Comparison of ENCODE assay signal across 11 cellular contexts in the genomic region with DNA sequence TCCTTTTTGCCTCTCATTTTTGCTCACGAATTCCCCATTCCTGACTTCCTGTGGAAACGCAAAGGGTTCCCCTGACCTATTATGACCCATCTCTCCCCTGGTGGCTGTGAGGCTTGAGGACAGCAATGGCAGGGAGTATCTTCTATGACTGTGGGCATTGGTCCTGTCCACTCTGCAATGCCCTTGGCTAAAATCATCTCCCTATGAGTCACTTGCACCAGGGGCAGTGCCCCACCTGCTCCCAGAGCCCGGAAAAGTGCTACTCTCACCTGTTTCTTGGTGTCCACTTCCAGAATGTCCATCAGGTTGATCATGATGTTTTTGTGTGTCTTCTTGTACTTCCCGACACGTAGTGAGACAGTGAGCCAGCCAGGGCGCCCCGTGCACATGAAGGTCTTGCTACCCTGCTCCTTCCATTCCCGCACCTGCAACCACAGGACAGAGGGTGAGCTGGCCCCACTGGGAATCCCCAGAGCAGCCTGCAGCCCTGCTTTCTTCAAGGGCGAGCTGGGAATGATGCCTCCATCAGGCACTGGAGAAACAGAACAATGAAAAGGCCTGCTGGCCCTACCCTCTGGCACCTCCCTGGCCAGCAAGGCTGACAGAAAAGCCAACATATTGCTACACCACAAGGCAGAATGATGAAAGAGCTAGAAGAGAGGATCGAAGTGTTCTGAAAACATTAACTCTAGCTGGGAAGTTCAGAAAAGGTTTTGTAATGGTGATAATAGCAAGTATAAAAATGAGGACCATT. TPM values are rescaled to one million over a fixed set of nuclear protein-coding genes. Genes with fewer than 3 reads are reported as not detected.
A peak's percentile ranks its signal among the peaks of the same experiment; 100 is the strongest.
DNase-seq lines count a peak whose midpoint lies in the region; ATAC-seq and TF ChIP-seq lines count a peak whose summit lies in the region.
"Had no signal": no experiment of that assay in that cellular context is flagged by ENCODE, and none has a peak within 500 bp of the region (broad histone marks: within the 10 kb centered on the region; RNA-seq: fewer than 3 reads in every experiment).

No MANE protein-coding gene starts in this region.

- intact Hi-C loops in activated T-helper 2 cell treated with anti-CD3 and anti-CD28 coated beads, Interferon-gamma antibody, Interleukin-2, Interleukin-4, amounts not matched to agents 10 μg/mL and 5 μg/mL and 100 μg/mL, durations not matched to agents 14 hours and 24 hours and 36 hours (cut with micrococcal nuclease), result no loop called here

- H3K27me3 Mint-ChIP-seq in activated T-helper 2 cell treated with anti-CD3 and anti-CD28 coated beads, Interferon-gamma antibody, Interleukin-2, Interleukin-4, amounts not matched to agents 10 μg/mL and 5 μg/mL and 100 μg/mL, durations not matched to agents 14 hours and 24 hours and 36 hours (ENCODE audit: low read depth), result no peaks in the 10 kb centered on the region

- 82% methylated on average over 10 of the region's 10 CpGs for WGBS in hepatocyte (ENCODE audit: low lambda C conversion rate, missing lambda C conversion rate)

- peak overlapping the region; percentile 23 for H3K9ac ChIP-seq in HUES6 (ENCODE audit: low read length)
- H3K9ac ChIP-seq in skeletal muscle satellite cell (ENCODE audit: low read depth, low read length), result no peak overlapping the region

- H3K27me3 ChIP-seq in HUES6 (ENCODE audit: control insufficient read depth, insufficient read depth, low read length) (no peaks in the 10 kb centered on the region), hepatocyte (no peaks in the 10 kb centered on the region), skeletal muscle satellite cell (ENCODE audit: control insufficient read depth, insufficient read depth, low read length) (no peaks in the 10 kb centered on the region)

- H2AFZ ChIP-seq in hepatocyte, result no peak overlapping the region

- H3K79me2 ChIP-seq in hepatocyte, result peaks cover 83% of the 10 kb centered on the region

- H3K27ac ChIP-seq in HUES6 (ENCODE audit: low read depth, low read length), result no peak overlapping the region
- H3K27ac ChIP-seq in hepatocyte, result peak overlapping the region; percentile 88

- no peak for ATAC-seq in GM21576 (IDR thresholded peaks at IDR 0.05; ENCODE audit: unreplicated experiment)
- ATAC-seq in GM18868 (IDR thresholded peaks at IDR 0.05; ENCODE audit: unreplicated experiment), result no peak
- ATAC-seq: effector memory CD8-positive, alpha-beta T cell had no signal

- no peak for TF ChIP-seq CTCF in hepatocyte (IDR thresholded peaks at IDR 0.05; ENCODE audit: poor library complexity)

- peaks cover 62% of the 10 kb centered on the region for H3K4me1 Mint-ChIP-seq in activated T-helper 2 cell treated with anti-CD3 and anti-CD28 coated beads, Interferon-gamma antibody, Interleukin-2, Interleukin-4, amounts not matched to agents 10 μg/mL and 5 μg/mL and 100 μg/mL, durations not matched to agents 14 hours and 24 hours and 36 hours (ENCODE audit: low read depth)

- DNase-seq in activated T-helper 2 cell treated with anti-CD3 and anti-CD28 coated beads, Interferon-gamma antibody, Interleukin-2, Interleukin-4, amounts not matched to agents 10 μg/mL and 5 μg/mL and 100 μg/mL, durations not matched to agents 14 hours and 24 hours and 36 hours (ENCODE audit: low spot score), result no peak
- DNase-seq in hepatocyte (ENCODE audit: low spot score), result peak; percentile 38
- DNase-seq in NCI-H510A (lab: John Stamatoyannopoulos, UW), result no peak
- DNase-seq: activated effector memory CD4-positive, alpha-beta T cell treated with Interleukin-2 at 50 U/mL for 16 hours; effector memory CD8-positive, alpha-beta T cell; GF-D8; NCI-H345 had no signal

- no peak overlapping the region for H3K4me3 Mint-ChIP-seq in activated T-helper 2 cell treated with anti-CD3 and anti-CD28 coated beads, Interferon-gamma antibody, Interleukin-2, Interleukin-4, amounts not matched to agents 10 μg/mL and 5 μg/mL and 100 μg/mL, durations not matched to agents 14 hours and 24 hours and 36 hours (ENCODE audit: low read depth)
- H3K4me3 Mint-ChIP-seq: effector memory CD8-positive, alpha-beta T cell had no signal

- H3K4me1 ChIP-seq in HUES6 (ENCODE audit: control insufficient read depth, insufficient read depth, low read length) (peaks cover 34% of the 10 kb centered on the region), hepatocyte (ENCODE audit: insufficient read depth) (peaks cover 31% of the 10 kb centered on the region), skeletal muscle satellite cell (ENCODE audit: control insufficient read depth, insufficient read depth, low read length) (peaks cover 50% of the 10 kb centered on the region)

- peaks cover 78% of the 10 kb centered on the region for H3K36me3 Mint-ChIP-seq in activated T-helper 2 cell treated with anti-CD3 and anti-CD28 coated beads, Interferon-gamma antibody, Interleukin-2, Interleukin-4, amounts not matched to agents 10 μg/mL and 5 μg/mL and 100 μg/mL, durations not matched to agents 14 hours and 24 hours and 36 hours (ENCODE audit: low read depth)

- H3K9me3 ChIP-seq in HUES6 (ENCODE audit: control insufficient read depth, insufficient read depth, low read depth, low read length) (no peaks in the 10 kb centered on the region), hepatocyte (ENCODE audit: low read depth) (no peaks in the 10 kb centered on the region), skeletal muscle satellite cell (replicated peaks; ENCODE audit: low read length) (no peaks in the 10 kb centered on the region)

- H3K4me3 ChIP-seq in HUES6 (ENCODE audit: low read depth, low read length) (peak overlapping the region; percentile 97; the same call in 1 of the 2 replicates), hepatocyte (no peak overlapping the region), skeletal muscle satellite cell (ENCODE audit: low read length) (no peak overlapping the region)

- H3K9me2 ChIP-seq in hepatocyte (replicated peaks; ENCODE audit: insufficient read depth), result no peaks in the 10 kb centered on the region

- peak overlapping the region; percentile 18 for H3K27ac Mint-ChIP-seq in activated T-helper 2 cell treated with anti-CD3 and anti-CD28 coated beads, Interferon-gamma antibody, Interleukin-2, Interleukin-4, amounts not matched to agents 10 μg/mL and 5 μg/mL and 100 μg/mL, durations not matched to agents 14 hours and 24 hours and 36 hours
- H3K27ac Mint-ChIP-seq: effector memory CD8-positive, alpha-beta T cell had no signal

- H3K4me2 ChIP-seq in hepatocyte (peak overlapping the region; percentile 85), skeletal muscle satellite cell (ENCODE audit: low read length) (peak overlapping the region; percentile 98)

- H3K36me3 ChIP-seq in HUES6 (ENCODE audit: control insufficient read depth, insufficient read depth, low read length), result peaks cover 73% of the 10 kb centered on the region
- H3K36me3 ChIP-seq in hepatocyte (replicated peaks; ENCODE audit: insufficient read depth, low read depth), result peaks cover 4% of the 10 kb centered on the region
- H3K36me3 ChIP-seq in skeletal muscle satellite cell (ENCODE audit: insufficient read depth, low read length), result peaks cover 31% of the 10 kb centered on the region

- H4K20me1 ChIP-seq in hepatocyte (ENCODE audit: insufficient read depth, poor library complexity, severe bottlenecking), result peaks cover 30% of the 10 kb centered on the region

- H3K9me3 Mint-ChIP-seq in activated T-helper 2 cell treated with anti-CD3 and anti-CD28 coated beads, Interferon-gamma antibody, Interleukin-2, Interleukin-4, amounts not matched to agents 10 μg/mL and 5 μg/mL and 100 μg/mL, durations not matched to agents 14 hours and 24 hours and 36 hours, result peaks cover 4% of the 10 kb centered on the region
- H3K9me3 Mint-ChIP-seq: effector memory CD8-positive, alpha-beta T cell had no signal

RNA-seq across cellular contexts. Expression of a gene that starts 3.5 kb away (rescaled TPM):
- 223 and 231 TPM in 2 replicates for total RNA-seq in activated T-helper 2 cell treated with anti-CD3 and anti-CD28 coated beads, Interferon-gamma antibody, Interleukin-2, Interleukin-4, amounts not matched to agents 10 μg/mL and 5 μg/mL and 100 μg/mL, durations not matched to agents 14 hours and 24 hours and 36 hours
- total RNA-seq in hepatocyte, result 282 and 297 TPM in 2 replicates
- 242 and 318 TPM in 2 replicates for polyA plus RNA-seq in hepatocyte
- total RNA-seq in skeletal muscle satellite cell (2012; rRNA removed), result 86.9 and 190 TPM in 2 replicates
